In genomic region chr3:45785626-45786150, GRCh38 we compare ENCODE assay signal across 17 cellular contexts. TPM values are rescaled to one million over a fixed set of nuclear protein-coding genes. Genes with fewer than 3 reads are reported as not detected.
DNase-seq lines count a peak whose midpoint lies in the region; ATAC-seq and TF ChIP-seq lines count a peak whose summit lies in the region.
"Had no signal": no experiment of that assay in that cellular context is flagged by ENCODE, and none has a peak within 500 bp of the region (broad histone marks: within the 10 kb centered on the region; RNA-seq: fewer than 3 reads in every experiment).

No MANE protein-coding gene starts in this region.

- H3K4me1 Mint-ChIP-seq in activated CD8-positive, alpha-beta T cell treated with anti-CD3 and anti-CD28 coated beads, Interleukin-2, amount 10 ng/mL, durations not matched to agents 7 days and 5 days (ENCODE audit: low read depth): no peaks in the 10 kb centered on the region
- no peaks in the 10 kb centered on the region for H3K4me1 Mint-ChIP-seq in activated CD8-positive, alpha-beta T cell treated with anti-CD3 and anti-CD28 coated beads for 36 hours (ENCODE audit: low read depth)
- peaks cover 4% of the 10 kb centered on the region for H3K4me1 Mint-ChIP-seq in type B pancreatic cell (ENCODE audit: unreplicated experiment)
- H3K4me1 Mint-ChIP-seq: CD8-positive, alpha-beta memory T cell had no signal

- no peaks in the 10 kb centered on the region for H3K9me3 ChIP-seq in colonic mucosa

- no peaks in the 10 kb centered on the region for H3K4me1 ChIP-seq in colonic mucosa
- H3K4me1 ChIP-seq: Caco-2 had no signal

- POLR2A ChIA-PET in activated CD8-positive, alpha-beta T cell treated with anti-CD3 and anti-CD28 coated beads, Interleukin-2, amount 10 ng/mL, durations not matched to agents 7 days and 5 days (lab: Charles Lee): no interaction called here
- POLR2A ChIA-PET in activated CD8-positive, alpha-beta T cell treated with anti-CD3 and anti-CD28 coated beads for 36 hours (lab: Charles Lee): no interaction called here

- H3K4me3 ChIP-seq in colonic mucosa: no peak overlapping the region
- H3K4me3 ChIP-seq: BLaER1, GM12878, GM23338 had no signal

- peaks cover 42% of the 10 kb centered on the region for H3K27me3 Mint-ChIP-seq in activated CD8-positive, alpha-beta T cell treated with anti-CD3 and anti-CD28 coated beads, Interleukin-2, amount 10 ng/mL, durations not matched to agents 7 days and 5 days (ENCODE audit: low read depth)
- H3K27me3 Mint-ChIP-seq in activated CD8-positive, alpha-beta T cell treated with anti-CD3 and anti-CD28 coated beads for 36 hours: peaks cover 2% of the 10 kb centered on the region
- peaks cover 17% of the 10 kb centered on the region for H3K27me3 Mint-ChIP-seq in type B pancreatic cell

- no peak overlapping the region for H3K27ac ChIP-seq in colonic mucosa
- H3K27ac ChIP-seq: 22Rv1, BLaER1, HL-60 had no signal

- H3K9ac ChIP-seq in colonic mucosa (ENCODE audit: low read depth in 2 of 2, low read length in 2 of 2): no peak overlapping the region
- H3K9ac ChIP-seq: BLaER1 had no signal

- H3K27ac Mint-ChIP-seq in activated CD8-positive, alpha-beta T cell treated with anti-CD3 and anti-CD28 coated beads, Interleukin-2, amount 10 ng/mL, durations not matched to agents 7 days and 5 days: no peak overlapping the region
- no peak overlapping the region for H3K27ac Mint-ChIP-seq in activated CD8-positive, alpha-beta T cell treated with anti-CD3 and anti-CD28 coated beads for 36 hours
- H3K27ac Mint-ChIP-seq in type B pancreatic cell: no peak overlapping the region
- H3K27ac Mint-ChIP-seq: CD8-positive, alpha-beta memory T cell; GM23338 had no signal

- no peaks in the 10 kb centered on the region for H3K27me3 ChIP-seq in colonic mucosa
- H3K27me3 ChIP-seq: BLaER1 had no signal

- CTCF ChIA-PET in activated CD8-positive, alpha-beta T cell treated with anti-CD3 and anti-CD28 coated beads, Interleukin-2, amount 10 ng/mL, durations not matched to agents 7 days and 5 days (lab: Charles Lee): interaction anchor here (0.7 kb wide), 1 partner anchor 433 kb away, joined by 3 read pairs; no protein-coding TSS in a partner anchor
- CTCF ChIA-PET in activated CD8-positive, alpha-beta T cell treated with anti-CD3 and anti-CD28 coated beads for 36 hours (lab: Charles Lee): no interaction called here

- H3K36me3 ChIP-seq in colonic mucosa: no peaks in the 10 kb centered on the region
- H3K36me3 ChIP-seq: BLaER1 had no signal

- TF ChIP-seq CTCF in activated CD8-positive, alpha-beta T cell treated with anti-CD3 and anti-CD28 coated beads for 36 hours (IDR thresholded peaks at IDR 0.05): no peak
- no peak for TF ChIP-seq CTCF in colonic mucosa (IDR thresholded peaks at IDR 0.05)
- TF ChIP-seq CTCF in type B pancreatic cell (conservative IDR thresholded peaks at IDR 0.05): no peak

- intact Hi-C loops in activated CD8-positive, alpha-beta T cell treated with anti-CD3 and anti-CD28 coated beads for 36 hours (cut with micrococcal nuclease): no loop called here
- intact Hi-C loops in colonic mucosa (cut with DNase I): no loop called here

- peak; percentile 11 for DNase-seq in activated CD8-positive, alpha-beta T cell treated with anti-CD3 and anti-CD28 coated beads, Interleukin-2, amount 10 ng/mL, durations not matched to agents 7 days and 5 days
- DNase-seq in activated CD8-positive, alpha-beta T cell treated with anti-CD3 and anti-CD28 coated beads for 36 hours: no peak
- peak; percentile 10 for DNase-seq in colonic mucosa
- peak; percentile 37 for DNase-seq in islet precursor cell
- peak; percentile 49 for DNase-seq in type B pancreatic cell (ENCODE audit: extremely low spot score, unreplicated experiment)
- no peak for DNase-seq in DMS153 treated with DMSO at 0.1 percent for 48 hours (lab: John Stamatoyannopoulos, UW; ENCODE audit: unreplicated experiment)
- DNase-seq: AML-193; CD8-positive, alpha-beta memory T cell; H7 had no signal

- ATAC-seq in activated CD8-positive, alpha-beta T cell treated with anti-CD3 and anti-CD28 coated beads, Interleukin-2, amount 10 ng/mL, durations not matched to agents 7 days and 5 days: no peak
- ATAC-seq in activated CD8-positive, alpha-beta T cell treated with anti-CD3 and anti-CD28 coated beads for 36 hours: no peak
- ATAC-seq in HG03175 (IDR thresholded peaks at IDR 0.05; ENCODE audit: unreplicated experiment): no peak
- no peak for ATAC-seq in HG03354 (IDR thresholded peaks at IDR 0.05; ENCODE audit: poor library complexity, severe bottlenecking, unreplicated experiment)
- ATAC-seq: GM12878, GM23338 had no signal

- peaks cover 3% of the 10 kb centered on the region for H3K36me3 Mint-ChIP-seq in activated CD8-positive, alpha-beta T cell treated with anti-CD3 and anti-CD28 coated beads, Interleukin-2, amount 10 ng/mL, durations not matched to agents 7 days and 5 days (ENCODE audit: low read depth)
- H3K36me3 Mint-ChIP-seq in activated CD8-positive, alpha-beta T cell treated with anti-CD3 and anti-CD28 coated beads for 36 hours (ENCODE audit: low read depth): no peaks in the 10 kb centered on the region
- peaks cover 7% of the 10 kb centered on the region for H3K36me3 Mint-ChIP-seq in type B pancreatic cell

- no peak overlapping the region for H3K4me3 Mint-ChIP-seq in activated CD8-positive, alpha-beta T cell treated with anti-CD3 and anti-CD28 coated beads, Interleukin-2, amount 10 ng/mL, durations not matched to agents 7 days and 5 days
- no peak overlapping the region for H3K4me3 Mint-ChIP-seq in activated CD8-positive, alpha-beta T cell treated with anti-CD3 and anti-CD28 coated beads for 36 hours
- H3K4me3 Mint-ChIP-seq in type B pancreatic cell: no peak overlapping the region
- H3K4me3 Mint-ChIP-seq: CD8-positive, alpha-beta memory T cell; GM23338 had no signal

- H3K9me3 Mint-ChIP-seq in activated CD8-positive, alpha-beta T cell treated with anti-CD3 and anti-CD28 coated beads, Interleukin-2, amount 10 ng/mL, durations not matched to agents 7 days and 5 days (ENCODE audit: insufficient read depth): no peaks in the 10 kb centered on the region
- H3K9me3 Mint-ChIP-seq in activated CD8-positive, alpha-beta T cell treated with anti-CD3 and anti-CD28 coated beads for 36 hours: peaks cover 9% of the 10 kb centered on the region
- peaks cover 14% of the 10 kb centered on the region for H3K9me3 Mint-ChIP-seq in type B pancreatic cell

RNA-seq across cellular contexts. Expression of gene SLC6A20, which starts 10.6 kb away (rescaled TPM):
- not detected for total RNA-seq in activated CD8-positive, alpha-beta T cell treated with anti-CD3 and anti-CD28 coated beads, Interleukin-2, amount 10 ng/mL, durations not matched to agents 7 days and 5 days
- not detected for total RNA-seq in activated CD8-positive, alpha-beta T cell treated with anti-CD3 and anti-CD28 coated beads for 36 hours
- 1 to 10 TPM; 4.2 to 4.4 TPM for total RNA-seq in colonic mucosa
- 1.5 and 3.2 TPM in 2 replicates for total RNA-seq in type B pancreatic cell (ENCODE audit: low replicate concordance)
- total RNA-seq: CD8-positive, alpha-beta memory T cell had no signal

RNA-seq across cellular contexts. Expression of gene LZTFL1, which starts 56.2 kb away (rescaled TPM):
- 1 to 10 TPM; 5.1 to 6.7 TPM for total RNA-seq in activated CD8-positive, alpha-beta T cell treated with anti-CD3 and anti-CD28 coated beads, Interleukin-2, amount 10 ng/mL, durations not matched to agents 7 days and 5 days
- total RNA-seq in activated CD8-positive, alpha-beta T cell treated with anti-CD3 and anti-CD28 coated beads for 36 hours: 1 to 10 TPM; 4.7 TPM
- total RNA-seq in colonic mucosa (10 to 100 TPM; 10.5 to 11.4 TPM), type B pancreatic cell (ENCODE audit: low replicate concordance) (26.6 and 36.0 TPM in 2 replicates)

Comparison
In these comparisons a context has a peak if more than half of its experiments do, and no peak if none do; other contexts are left out.
1. DNase-seq: peak in activated CD8-positive, alpha-beta T cell treated with anti-CD3 and anti-CD28 coated beads, Interleukin-2, amount 10 ng/mL, durations not matched to agents 7 days and 5 days (single experiment), colonic mucosa (single experiment), islet precursor cell (single experiment) and type B pancreatic cell (single experiment); none in activated CD8-positive, alpha-beta T cell treated with anti-CD3 and anti-CD28 coated beads for 36 hours (single experiment) and DMS153 treated with DMSO at 0.1 percent for 48 hours (single experiment).